In the genomic region with DNA sequence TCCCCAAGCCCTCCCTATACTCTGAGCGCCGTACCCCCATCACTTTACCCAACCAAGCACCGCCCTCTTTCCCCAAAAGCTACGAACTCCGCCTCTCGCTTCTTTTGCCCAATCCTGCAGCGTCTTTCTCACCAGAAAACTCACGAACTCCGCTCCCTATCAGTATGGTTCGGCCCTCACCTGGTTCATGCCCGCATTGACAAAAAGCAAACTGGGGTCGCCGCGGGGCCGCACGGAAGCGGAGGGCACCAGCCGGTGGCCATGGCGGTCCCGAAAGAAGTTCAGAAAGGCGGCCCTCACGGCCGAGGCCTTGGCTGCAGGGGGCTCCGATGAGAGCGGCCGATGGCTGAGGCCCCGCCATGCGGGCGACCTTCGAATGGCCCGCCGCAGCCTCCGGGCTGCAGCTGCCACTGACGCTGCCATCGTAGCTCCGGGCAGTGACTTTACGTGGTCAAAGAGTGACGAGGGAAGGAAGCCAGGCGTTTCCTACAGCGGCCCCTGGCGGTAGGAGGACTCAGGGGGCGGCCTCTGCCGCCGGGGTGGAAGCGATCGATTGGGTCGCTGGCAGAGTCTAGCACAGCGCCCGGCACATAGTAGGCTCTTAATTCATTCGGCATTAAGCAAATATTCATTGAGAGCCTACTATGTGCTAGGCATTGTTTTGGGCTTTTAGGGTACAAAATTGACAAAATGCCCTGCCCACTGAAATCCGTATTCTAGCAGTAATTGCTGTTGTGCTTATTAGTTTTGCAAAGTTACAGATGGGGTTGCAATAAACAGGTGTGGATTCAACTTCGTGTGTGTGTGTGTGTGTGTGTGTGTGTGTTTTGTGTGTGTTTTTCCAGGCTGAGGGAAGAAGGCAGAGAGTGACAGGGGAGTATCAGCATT, we compare ENCODE assay signal across 1 cellular context.
TF ChIP-seq lines count a peak whose summit lies in the region.

TSS of gene AARS2 (minus strand) at position 447 of the 888 bp plus-strand sequence. CDS start at position 423, 24 bp downstream.

TF ChIP-seq in HepG2, 621 proteins besides CTCF, POLR2A, EP300 and RAD21 (continued from another document and continues in another):
- TF ChIP-seq, protein P1, sequence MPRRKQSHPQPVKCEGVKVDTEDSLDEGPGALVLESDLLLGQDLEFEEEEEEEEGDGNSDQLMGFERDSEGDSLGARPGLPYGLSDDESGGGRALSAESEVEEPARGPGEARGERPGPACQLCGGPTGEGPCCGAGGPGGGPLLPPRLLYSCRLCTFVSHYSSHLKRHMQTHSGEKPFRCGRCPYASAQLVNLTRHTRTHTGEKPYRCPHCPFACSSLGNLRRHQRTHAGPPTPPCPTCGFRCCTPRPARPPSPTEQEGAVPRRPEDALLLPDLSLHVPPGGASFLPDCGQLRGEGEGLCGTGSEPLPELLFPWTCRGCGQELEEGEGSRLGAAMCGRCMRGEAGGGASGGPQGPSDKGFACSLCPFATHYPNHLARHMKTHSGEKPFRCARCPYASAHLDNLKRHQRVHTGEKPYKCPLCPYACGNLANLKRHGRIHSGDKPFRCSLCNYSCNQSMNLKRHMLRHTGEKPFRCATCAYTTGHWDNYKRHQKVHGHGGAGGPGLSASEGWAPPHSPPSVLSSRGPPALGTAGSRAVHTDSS (CRISPR knock-in tag; conservative IDR thresholded peaks at IDR 0.05), result peak; percentile 68; the same call in 1 of the 2 replicates
- peak; percentile 75 for TF ChIP-seq MED8 (CRISPR knock-in tag; IDR thresholded peaks at IDR 0.05; ENCODE audit: insufficient replicate concordance)
- TF ChIP-seq, protein P2, sequence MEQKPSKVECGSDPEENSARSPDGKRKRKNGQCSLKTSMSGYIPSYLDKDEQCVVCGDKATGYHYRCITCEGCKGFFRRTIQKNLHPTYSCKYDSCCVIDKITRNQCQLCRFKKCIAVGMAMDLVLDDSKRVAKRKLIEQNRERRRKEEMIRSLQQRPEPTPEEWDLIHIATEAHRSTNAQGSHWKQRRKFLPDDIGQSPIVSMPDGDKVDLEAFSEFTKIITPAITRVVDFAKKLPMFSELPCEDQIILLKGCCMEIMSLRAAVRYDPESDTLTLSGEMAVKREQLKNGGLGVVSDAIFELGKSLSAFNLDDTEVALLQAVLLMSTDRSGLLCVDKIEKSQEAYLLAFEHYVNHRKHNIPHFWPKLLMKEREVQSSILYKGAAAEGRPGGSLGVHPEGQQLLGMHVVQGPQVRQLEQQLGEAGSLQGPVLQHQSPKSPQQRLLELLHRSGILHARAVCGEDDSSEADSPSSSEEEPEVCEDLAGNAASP (CRISPR knock-in tag; IDR thresholded peaks at IDR 0.05; ENCODE audit: borderline replicate concordance), result peak; percentile 85
- peak; percentile 99 for TF ChIP-seq ERF (CRISPR knock-in tag; IDR thresholded peaks at IDR 0.05)
- TF ChIP-seq TCF7 (IDR thresholded peaks at IDR 0.05; ENCODE audit: low read depth), result peak; percentile 22; the same call in 1 of the 2 replicates
- no peak for TF ChIP-seq ZBTB1 (CRISPR knock-in tag; IDR thresholded peaks at IDR 0.05; ENCODE audit: borderline replicate concordance)
- TF ChIP-seq ZNF879 (CRISPR knock-in tag; IDR thresholded peaks at IDR 0.05), result no peak
- peak; percentile 15; the same call in 1 of the 2 replicates for TF ChIP-seq ZBTB7A (CRISPR knock-in tag; IDR thresholded peaks at IDR 0.05)
- no peak for TF ChIP-seq ZNF780A (CRISPR knock-in tag; IDR thresholded peaks at IDR 0.05)
- TF ChIP-seq NR0B2 (CRISPR knock-in tag; IDR thresholded peaks at IDR 0.05), result no peak; the same call in none of the 2 replicates
- peak; percentile 88; the same call in 1 of the 2 replicates for TF ChIP-seq ZIK1 (CRISPR knock-in tag; IDR thresholded peaks at IDR 0.05; ENCODE audit: borderline replicate concordance, low read depth)
- peak; percentile 97 for TF ChIP-seq IRF2 (CRISPR knock-in tag; IDR thresholded peaks at IDR 0.05)
- peak; percentile 92 for TF ChIP-seq ZNF317 (CRISPR knock-in tag; IDR thresholded peaks at IDR 0.05)
- peak; percentile 64; the same call in 1 of the 2 replicates for TF ChIP-seq JUNB (CRISPR knock-in tag; IDR thresholded peaks at IDR 0.05; ENCODE audit: borderline replicate concordance)
- TF ChIP-seq, protein P3, sequence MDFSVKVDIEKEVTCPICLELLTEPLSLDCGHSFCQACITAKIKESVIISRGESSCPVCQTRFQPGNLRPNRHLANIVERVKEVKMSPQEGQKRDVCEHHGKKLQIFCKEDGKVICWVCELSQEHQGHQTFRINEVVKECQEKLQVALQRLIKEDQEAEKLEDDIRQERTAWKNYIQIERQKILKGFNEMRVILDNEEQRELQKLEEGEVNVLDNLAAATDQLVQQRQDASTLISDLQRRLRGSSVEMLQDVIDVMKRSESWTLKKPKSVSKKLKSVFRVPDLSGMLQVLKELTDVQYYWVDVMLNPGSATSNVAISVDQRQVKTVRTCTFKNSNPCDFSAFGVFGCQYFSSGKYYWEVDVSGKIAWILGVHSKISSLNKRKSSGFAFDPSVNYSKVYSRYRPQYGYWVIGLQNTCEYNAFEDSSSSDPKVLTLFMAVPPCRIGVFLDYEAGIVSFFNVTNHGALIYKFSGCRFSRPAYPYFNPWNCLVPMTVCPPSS (IDR thresholded peaks at IDR 0.05), result no peak
- peak; percentile 67; the same call in 1 of the 2 replicates for TF ChIP-seq ZNF292 (CRISPR knock-in tag; IDR thresholded peaks at IDR 0.05; ENCODE audit: borderline replicate concordance, low read depth)
- TF ChIP-seq ZNF83 (CRISPR knock-in tag; IDR thresholded peaks at IDR 0.05; ENCODE audit: borderline replicate concordance), result no peak
- TF ChIP-seq ZC3H4 (CRISPR knock-in tag; IDR thresholded peaks at IDR 0.05; ENCODE audit: borderline replicate concordance), result no peak; the same call in 1 of the 2 replicates
- peak; percentile 88 for TF ChIP-seq ETV5 (CRISPR knock-in tag; IDR thresholded peaks at IDR 0.05; ENCODE audit: borderline replicate concordance)
- TF ChIP-seq ATM (IDR thresholded peaks at IDR 0.05; ENCODE audit: borderline replicate concordance), result no peak
- peak; percentile 54; the same call in 1 of the 2 replicates for TF ChIP-seq SP5 (CRISPR knock-in tag; IDR thresholded peaks at IDR 0.05; ENCODE audit: borderline replicate concordance, low read depth)
- peak; percentile 69; the same call in 1 of the 2 replicates for TF ChIP-seq RERE (CRISPR knock-in tag; IDR thresholded peaks at IDR 0.05; ENCODE audit: low read depth)
- TF ChIP-seq ZNF121 (CRISPR knock-in tag; IDR thresholded peaks at IDR 0.05), result peak; percentile 67
- TF ChIP-seq, protein P4, sequence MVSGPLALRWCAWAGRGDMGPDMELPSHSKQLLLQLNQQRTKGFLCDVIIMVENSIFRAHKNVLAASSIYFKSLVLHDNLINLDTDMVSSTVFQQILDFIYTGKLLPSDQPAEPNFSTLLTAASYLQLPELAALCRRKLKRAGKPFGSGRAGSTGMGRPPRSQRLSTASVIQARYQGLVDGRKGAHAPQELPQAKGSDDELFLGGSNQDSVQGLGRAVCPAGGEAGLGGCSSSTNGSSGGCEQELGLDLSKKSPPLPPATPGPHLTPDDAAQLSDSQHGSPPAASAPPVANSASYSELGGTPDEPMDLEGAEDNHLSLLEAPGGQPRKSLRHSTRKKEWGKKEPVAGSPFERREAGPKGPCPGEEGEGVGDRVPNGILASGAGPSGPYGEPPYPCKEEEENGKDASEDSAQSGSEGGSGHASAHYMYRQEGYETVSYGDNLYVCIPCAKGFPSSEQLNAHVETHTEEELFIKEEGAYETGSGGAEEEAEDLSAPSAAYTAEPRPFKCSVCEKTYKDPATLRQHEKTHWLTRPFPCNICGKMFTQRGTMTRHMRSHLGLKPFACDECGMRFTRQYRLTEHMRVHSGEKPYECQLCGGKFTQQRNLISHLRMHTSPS (CRISPR knock-in tag; IDR thresholded peaks at IDR 0.05; ENCODE audit: low read depth), result no peak
- peak; percentile 58; the same call in 1 of the 2 replicates for TF ChIP-seq ZNF431 (CRISPR knock-in tag; IDR thresholded peaks at IDR 0.05; ENCODE audit: borderline replicate concordance, low read depth)
- peak; percentile 99 for TF ChIP-seq ZNF124 (CRISPR knock-in tag; IDR thresholded peaks at IDR 0.05)
- peak; percentile 67; the same call in 1 of the 2 replicates for TF ChIP-seq HMG20B (CRISPR knock-in tag; conservative IDR thresholded peaks at IDR 0.05)
- peak; percentile 79; the same call in 1 of the 2 replicates for TF ChIP-seq ZNF367 (CRISPR knock-in tag; IDR thresholded peaks at IDR 0.05; ENCODE audit: borderline replicate concordance)
- peak; percentile 91; the same call in 1 of the 2 replicates for TF ChIP-seq ZNF335 (CRISPR knock-in tag; IDR thresholded peaks at IDR 0.05)
- TF ChIP-seq RBAK (CRISPR knock-in tag; IDR thresholded peaks at IDR 0.05), result peak; percentile 77; the same call in 1 of the 2 replicates
- peak; percentile 90 for TF ChIP-seq FOXJ3 (CRISPR knock-in tag; IDR thresholded peaks at IDR 0.05; ENCODE audit: borderline replicate concordance)
- TF ChIP-seq ZSCAN30 (CRISPR knock-in tag; IDR thresholded peaks at IDR 0.05), result peak; percentile 55; the same call in 1 of the 2 replicates
- peak; percentile 97 for TF ChIP-seq CBX1 (IDR thresholded peaks at IDR 0.05; ENCODE audit: low read depth)
- TF ChIP-seq, protein P5, sequence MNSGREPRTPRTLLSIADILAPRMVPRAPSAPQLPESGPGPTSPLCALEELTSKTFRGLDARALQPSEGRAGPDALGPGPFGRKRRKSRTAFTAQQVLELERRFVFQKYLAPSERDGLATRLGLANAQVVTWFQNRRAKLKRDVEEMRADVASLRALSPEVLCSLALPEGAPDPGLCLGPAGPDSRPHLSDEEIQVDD (CRISPR knock-in tag; IDR thresholded peaks at IDR 0.05; ENCODE audit: borderline replicate concordance), result peak; percentile 94
- TF ChIP-seq ZNF724P (CRISPR knock-in tag; IDR thresholded peaks at IDR 0.05; ENCODE audit: borderline replicate concordance), result peak; percentile 98
- peak; percentile 99 for TF ChIP-seq HOMEZ (CRISPR knock-in tag; IDR thresholded peaks at IDR 0.05; ENCODE audit: low read depth)
- TF ChIP-seq TRAFD1 (CRISPR knock-in tag; IDR thresholded peaks at IDR 0.05; ENCODE audit: borderline replicate concordance), result no peak
